18 cellular contexts compared by ENCODE assay signal in genomic region chr11:133896642-133897330, GRCh38. TPM values are rescaled to one million over a fixed set of nuclear protein-coding genes. Genes with fewer than 3 reads are reported as not detected.
DNase-seq lines count a peak whose midpoint lies in the region; ATAC-seq, FAIRE-seq and TF ChIP-seq lines count a peak whose summit lies in the region.
"Had no signal": no experiment of that assay in that cellular context is flagged by ENCODE, and none has a peak within 500 bp of the region (broad histone marks: within the 10 kb centered on the region; RNA-seq: fewer than 3 reads in every experiment).

No MANE protein-coding gene starts in this region.

- no peak overlapping the region for H2AFZ ChIP-seq in GM23338

- no peaks in the 10 kb centered on the region for H3K27me3 ChIP-seq in GM23338 (ENCODE audit: insufficient read depth)
- no peaks in the 10 kb centered on the region for H3K27me3 ChIP-seq in suprapubic skin
- no peaks in the 10 kb centered on the region for H3K27me3 ChIP-seq in CD4-positive, alpha-beta T cell (ENCODE audit: control insufficient read depth, insufficient read depth, low read length)

- no peaks in the 10 kb centered on the region for H3K9me2 ChIP-seq in GM23338 (ENCODE audit: insufficient read depth)

- H3K27me3 Mint-ChIP-seq in activated CD4-positive, alpha-beta memory T cell treated with anti-CD3 and anti-CD28 coated beads, Interleukin-2, amount 10 ng/mL, durations not matched to agents 7 days and 5 days, result peaks cover 8% of the 10 kb centered on the region
- H3K27me3 Mint-ChIP-seq in activated CD4-positive, alpha-beta memory T cell treated with anti-CD3 and anti-CD28 coated beads for 36 hours, result peaks cover 5% of the 10 kb centered on the region
- H3K27me3 Mint-ChIP-seq in GM23338 (ENCODE audit: insufficient read depth, low read depth, poor library complexity), result peaks cover 5% of the 10 kb centered on the region
- H3K27me3 Mint-ChIP-seq in glutamatergic neuron (ENCODE audit: unreplicated experiment), result peaks cover 11% of the 10 kb centered on the region
- peaks cover 7% of the 10 kb centered on the region for H3K27me3 Mint-ChIP-seq in chondrocyte (ENCODE audit: low read depth)
- H3K27me3 Mint-ChIP-seq in CD4-positive, alpha-beta T cell, result peaks cover 9% of the 10 kb centered on the region

- peaks cover 8% of the 10 kb centered on the region for H3K36me3 Mint-ChIP-seq in activated CD4-positive, alpha-beta memory T cell treated with anti-CD3 and anti-CD28 coated beads, Interleukin-2, amount 10 ng/mL, durations not matched to agents 7 days and 5 days (ENCODE audit: low read depth)
- H3K36me3 Mint-ChIP-seq in activated CD4-positive, alpha-beta memory T cell treated with anti-CD3 and anti-CD28 coated beads for 36 hours, result no peaks in the 10 kb centered on the region
- H3K36me3 Mint-ChIP-seq in GM23338 (ENCODE audit: low read depth) (peaks cover 12% of the 10 kb centered on the region; the same call in 2 of the 3 replicates), glutamatergic neuron (ENCODE audit: unreplicated experiment) (no peaks in the 10 kb centered on the region), chondrocyte (ENCODE audit: low read depth) (peaks cover 5% of the 10 kb centered on the region)
- H3K36me3 Mint-ChIP-seq in CD4-positive, alpha-beta T cell (ENCODE audit: low read depth), result peaks cover 8% of the 10 kb centered on the region

- intact Hi-C loops in activated CD4-positive, alpha-beta memory T cell treated with anti-CD3 and anti-CD28 coated beads for 36 hours (cut with micrococcal nuclease), result no loop called here
- intact Hi-C loops in CD4-positive, alpha-beta T cell (cut with DNase I, micrococcal nuclease), result no loop called here

- H3K4me3 ChIP-seq in GM23338 (no peak overlapping the region), suprapubic skin (no peak overlapping the region)
- H3K4me3 ChIP-seq: K562, SJCRH30 had no signal

- H3K27ac Mint-ChIP-seq in activated CD4-positive, alpha-beta memory T cell treated with anti-CD3 and anti-CD28 coated beads, Interleukin-2, amount 10 ng/mL, durations not matched to agents 7 days and 5 days, result no peak overlapping the region
- no peak overlapping the region for H3K27ac Mint-ChIP-seq in activated CD4-positive, alpha-beta memory T cell treated with anti-CD3 and anti-CD28 coated beads for 36 hours
- H3K27ac Mint-ChIP-seq in GM23338, result no peak overlapping the region
- H3K27ac Mint-ChIP-seq in glutamatergic neuron (ENCODE audit: unreplicated experiment), result peak overlapping the region; percentile 45
- no peak overlapping the region for H3K27ac Mint-ChIP-seq in chondrocyte (ENCODE audit: unreplicated experiment)
- no peak overlapping the region for H3K27ac Mint-ChIP-seq in CD4-positive, alpha-beta T cell
- H3K27ac Mint-ChIP-seq: HFFc6 had no signal

- POLR2A ChIA-PET in activated CD4-positive, alpha-beta memory T cell treated with anti-CD3 and anti-CD28 coated beads, Interleukin-2, amount 10 ng/mL, durations not matched to agents 7 days and 5 days (lab: Charles Lee), result no interaction called here
- POLR2A ChIA-PET in activated CD4-positive, alpha-beta memory T cell treated with anti-CD3 and anti-CD28 coated beads for 36 hours (lab: Charles Lee), result no interaction called here
- POLR2A ChIA-PET in CD4-positive, alpha-beta T cell (lab: Charles Lee), result no interaction called here

- peaks cover 11% of the 10 kb centered on the region; the same call in 1 of the 2 replicates for H3F3A ChIP-seq in GM23338 (replicated peaks; ENCODE audit: low read depth)

- ATAC-seq in GM23338, result no peak
- no peak for ATAC-seq in CD4-positive, alpha-beta T cell (ENCODE audit: poor library complexity)
- ATAC-seq: K562 had no signal

- no peak for TF ChIP-seq POLR2A in suprapubic skin (IDR thresholded peaks at IDR 0.05)

- H3K27ac ChIP-seq in GM23338 (ENCODE audit: low read depth), result peak overlapping the region; percentile 39; the same call in 1 of the 2 replicates
- H3K27ac ChIP-seq in suprapubic skin, result no peak overlapping the region
- no peak overlapping the region for H3K27ac ChIP-seq in CD4-positive, alpha-beta T cell (ENCODE audit: low read depth, low read length)
- H3K27ac ChIP-seq: HL-60, SJCRH30 had no signal

- peak; percentile 9 for DNase-seq in activated CD4-positive, alpha-beta memory T cell treated with anti-CD3 and anti-CD28 coated beads, Interleukin-2, amount 10 ng/mL, durations not matched to agents 7 days and 5 days
- no peak for DNase-seq in activated CD4-positive, alpha-beta memory T cell treated with anti-CD3 and anti-CD28 coated beads for 36 hours
- DNase-seq in GM23338 (ENCODE audit: low spot score) (no peak), glutamatergic neuron (no peak), suprapubic skin (ENCODE audit: low spot score in 2 of 2) (peak; percentile 10 to 52), HTR-8/SVneo (ENCODE audit: insufficient read length, low spot score) (no peak), chondrocyte (ENCODE audit: low spot score) (no peak)
- no peak for DNase-seq in CD4-positive, alpha-beta T cell
- DNase-seq: DMS53, HFFc6, NCI-H1436, NCI-H2029 treated with DMSO at 0.1 percent for 48 hours, NCI-H510A treated with DMSO at 0.1 percent for 48 hours, RPMI8226, SJCRH30 had no signal

- TF ChIP-seq CTCF in GM23338 (conservative IDR thresholded peaks at IDR 0.05; ENCODE audit: low read depth in 2 of 2) (no peak), glutamatergic neuron (IDR thresholded peaks at IDR 0.05; ENCODE audit: partially characterized antibody, unreplicated experiment) (no peak), suprapubic skin (IDR thresholded peaks at IDR 0.05) (no peak), chondrocyte (IDR thresholded peaks at IDR 0.05) (no peak)
- no peak for TF ChIP-seq CTCF in CD4-positive, alpha-beta T cell (IDR thresholded peaks at IDR 0.05)

- no peak overlapping the region for H3K4me2 ChIP-seq in GM23338

- no peak for TF ChIP-seq EP300 in suprapubic skin (IDR thresholded peaks at IDR 0.05)

- CTCF ChIA-PET in activated CD4-positive, alpha-beta memory T cell treated with anti-CD3 and anti-CD28 coated beads, Interleukin-2, amount 10 ng/mL, durations not matched to agents 7 days and 5 days (lab: Charles Lee), result interaction anchor here (0.7 kb wide), 1 partner anchor 44 kb away, joined by 3 read pairs; no protein-coding TSS in a partner anchor
- CTCF ChIA-PET in activated CD4-positive, alpha-beta memory T cell treated with anti-CD3 and anti-CD28 coated beads for 36 hours (lab: Charles Lee), result interaction anchor here (0.6 kb wide), 1 partner anchor 62 kb away, joined by 4 read pairs; no protein-coding TSS in a partner anchor
- CTCF ChIA-PET in CD4-positive, alpha-beta T cell (lab: Charles Lee), result no interaction called here

- H3K79me2 ChIP-seq in GM23338 (replicated peaks; ENCODE audit: insufficient read depth), result no peaks in the 10 kb centered on the region

- WGBS in suprapubic skin, result 92% methylated on average over 9 of the region's 10 CpGs

- no peaks in the 10 kb centered on the region for H3K36me3 ChIP-seq in GM23338 (ENCODE audit: insufficient read depth)
- no peaks in the 10 kb centered on the region for H3K36me3 ChIP-seq in suprapubic skin
- H3K36me3 ChIP-seq: SJCRH30 had no signal

- H3K4me1 ChIP-seq in GM23338 (ENCODE audit: insufficient read depth), result peaks cover 29% of the 10 kb centered on the region
- no peaks in the 10 kb centered on the region for H3K4me1 ChIP-seq in suprapubic skin

- no peaks in the 10 kb centered on the region for H3K9me3 ChIP-seq in suprapubic skin
- no peaks in the 10 kb centered on the region for H3K9me3 ChIP-seq in CD4-positive, alpha-beta T cell (ENCODE audit: control insufficient read depth, low read length)
- H3K9me3 ChIP-seq: SJCRH30 had no signal

- H3K4me3 Mint-ChIP-seq in activated CD4-positive, alpha-beta memory T cell treated with anti-CD3 and anti-CD28 coated beads, Interleukin-2, amount 10 ng/mL, durations not matched to agents 7 days and 5 days, result no peak overlapping the region
- no peak overlapping the region for H3K4me3 Mint-ChIP-seq in activated CD4-positive, alpha-beta memory T cell treated with anti-CD3 and anti-CD28 coated beads for 36 hours
- H3K4me3 Mint-ChIP-seq in GM23338 (no peak overlapping the region), glutamatergic neuron (ENCODE audit: unreplicated experiment) (no peak overlapping the region), chondrocyte (ENCODE audit: unreplicated experiment) (no peak overlapping the region)
- H3K4me3 Mint-ChIP-seq in CD4-positive, alpha-beta T cell, result no peak overlapping the region
- H3K4me3 Mint-ChIP-seq: HFFc6 had no signal

- no peaks in the 10 kb centered on the region for H3K4me1 Mint-ChIP-seq in activated CD4-positive, alpha-beta memory T cell treated with anti-CD3 and anti-CD28 coated beads, Interleukin-2, amount 10 ng/mL, durations not matched to agents 7 days and 5 days
- no peaks in the 10 kb centered on the region for H3K4me1 Mint-ChIP-seq in activated CD4-positive, alpha-beta memory T cell treated with anti-CD3 and anti-CD28 coated beads for 36 hours (ENCODE audit: low read depth)
- H3K4me1 Mint-ChIP-seq in GM23338, result peaks cover 42% of the 10 kb centered on the region
- H3K4me1 Mint-ChIP-seq in glutamatergic neuron (ENCODE audit: low read depth, unreplicated experiment), result peaks cover 25% of the 10 kb centered on the region
- H3K4me1 Mint-ChIP-seq in chondrocyte (ENCODE audit: low read depth), result peaks cover 12% of the 10 kb centered on the region
- no peaks in the 10 kb centered on the region for H3K4me1 Mint-ChIP-seq in CD4-positive, alpha-beta T cell (ENCODE audit: low read depth)

- peaks cover 8% of the 10 kb centered on the region; the same call in 1 of the 2 replicates for H4K20me1 ChIP-seq in GM23338 (replicated peaks; ENCODE audit: insufficient read depth)

- no peaks in the 10 kb centered on the region for H3K9me3 Mint-ChIP-seq in activated CD4-positive, alpha-beta memory T cell treated with anti-CD3 and anti-CD28 coated beads, Interleukin-2, amount 10 ng/mL, durations not matched to agents 7 days and 5 days
- H3K9me3 Mint-ChIP-seq in activated CD4-positive, alpha-beta memory T cell treated with anti-CD3 and anti-CD28 coated beads for 36 hours, result no peaks in the 10 kb centered on the region
- no peaks in the 10 kb centered on the region for H3K9me3 Mint-ChIP-seq in GM23338
- H3K9me3 Mint-ChIP-seq in glutamatergic neuron (ENCODE audit: unreplicated experiment), result peaks cover 12% of the 10 kb centered on the region
- H3K9me3 Mint-ChIP-seq in chondrocyte (ENCODE audit: low read depth), result no peaks in the 10 kb centered on the region
- no peaks in the 10 kb centered on the region for H3K9me3 Mint-ChIP-seq in CD4-positive, alpha-beta T cell

- no peak for FAIRE-seq in HTR-8/SVneo (lab: Jason Lieb, UNC)
- FAIRE-seq: A204.1, K562 had no signal

RNA-seq across cellular contexts. Expression of gene SPATA19, which starts 51.5 kb away (rescaled TPM):
- total RNA-seq in activated CD4-positive, alpha-beta memory T cell treated with anti-CD3 and anti-CD28 coated beads, Interleukin-2, amount 10 ng/mL, durations not matched to agents 7 days and 5 days, result not detected
- total RNA-seq in activated CD4-positive, alpha-beta memory T cell treated with anti-CD3 and anti-CD28 coated beads for 36 hours, result not detected
- not detected in 2 replicates for total RNA-seq in GM23338 (2014; rRNA removed; shearing (Covaris generic))
- polyA plus RNA-seq in GM23338 (2016; fragmentation: Nextera tagmentation; extraction: Ambion mirVana), result not detected in 2 replicates
- not detected for total RNA-seq in glutamatergic neuron (ENCODE audit: unreplicated experiment)
- not detected for total RNA-seq in suprapubic skin
- not detected in 3 replicates for total RNA-seq in chondrocyte
- not detected for total RNA-seq in CD4-positive, alpha-beta T cell
- total RNA-seq: HFFc6, K562, SJCRH30 had no signal
- polyA plus RNA-seq: K562 had no signal

RNA-seq across cellular contexts. Expression of gene IGSF9B, which starts 60.0 kb away (rescaled TPM):
- total RNA-seq in activated CD4-positive, alpha-beta memory T cell treated with anti-CD3 and anti-CD28 coated beads, Interleukin-2, amount 10 ng/mL, durations not matched to agents 7 days and 5 days, result 10 to 100 TPM; 66.2 to 70.8 TPM
- 10 to 100 TPM; 24.6 to 30.3 TPM for total RNA-seq in activated CD4-positive, alpha-beta memory T cell treated with anti-CD3 and anti-CD28 coated beads for 36 hours
- total RNA-seq in GM23338 (2014; rRNA removed; shearing (Covaris generic)), result 41.2 and 51.2 TPM in 2 replicates
- 8.7 TPM in 2 replicates for polyA plus RNA-seq in GM23338 (2016; fragmentation: Nextera tagmentation; extraction: Ambion mirVana)
- 209 TPM for total RNA-seq in glutamatergic neuron (ENCODE audit: unreplicated experiment)
- total RNA-seq in suprapubic skin, result 10 to 100 TPM in 1 of 4 donors, 1 to 10 TPM in 3; 6.6 to 15.0 (median 9.5) TPM
- 8.4 to 18.3 TPM (median 9.3 TPM) in 3 replicates for total RNA-seq in chondrocyte
- 10 to 100 TPM; 24.3 to 27.4 TPM for total RNA-seq in CD4-positive, alpha-beta T cell
- total RNA-seq: HFFc6, SJCRH30 had no signal
- polyA plus RNA-seq: K562 had no signal

Comparison
In these comparisons a context has a peak if more than half of its experiments do, and no peak if none do; other contexts are left out.
1. DNase-seq: peak in activated CD4-positive, alpha-beta memory T cell treated with anti-CD3 and anti-CD28 coated beads, Interleukin-2, amount 10 ng/mL, durations not matched to agents 7 days and 5 days (single experiment) and suprapubic skin (2 of 2); none in activated CD4-positive, alpha-beta memory T cell treated with anti-CD3 and anti-CD28 coated beads for 36 hours (single experiment), GM23338 (single experiment), glutamatergic neuron (single experiment), HTR-8/SVneo (single experiment), chondrocyte (single experiment) and CD4-positive, alpha-beta T cell (0 of 10).